ENCODE assay signal across 8 cellular contexts in the genomic region with DNA sequence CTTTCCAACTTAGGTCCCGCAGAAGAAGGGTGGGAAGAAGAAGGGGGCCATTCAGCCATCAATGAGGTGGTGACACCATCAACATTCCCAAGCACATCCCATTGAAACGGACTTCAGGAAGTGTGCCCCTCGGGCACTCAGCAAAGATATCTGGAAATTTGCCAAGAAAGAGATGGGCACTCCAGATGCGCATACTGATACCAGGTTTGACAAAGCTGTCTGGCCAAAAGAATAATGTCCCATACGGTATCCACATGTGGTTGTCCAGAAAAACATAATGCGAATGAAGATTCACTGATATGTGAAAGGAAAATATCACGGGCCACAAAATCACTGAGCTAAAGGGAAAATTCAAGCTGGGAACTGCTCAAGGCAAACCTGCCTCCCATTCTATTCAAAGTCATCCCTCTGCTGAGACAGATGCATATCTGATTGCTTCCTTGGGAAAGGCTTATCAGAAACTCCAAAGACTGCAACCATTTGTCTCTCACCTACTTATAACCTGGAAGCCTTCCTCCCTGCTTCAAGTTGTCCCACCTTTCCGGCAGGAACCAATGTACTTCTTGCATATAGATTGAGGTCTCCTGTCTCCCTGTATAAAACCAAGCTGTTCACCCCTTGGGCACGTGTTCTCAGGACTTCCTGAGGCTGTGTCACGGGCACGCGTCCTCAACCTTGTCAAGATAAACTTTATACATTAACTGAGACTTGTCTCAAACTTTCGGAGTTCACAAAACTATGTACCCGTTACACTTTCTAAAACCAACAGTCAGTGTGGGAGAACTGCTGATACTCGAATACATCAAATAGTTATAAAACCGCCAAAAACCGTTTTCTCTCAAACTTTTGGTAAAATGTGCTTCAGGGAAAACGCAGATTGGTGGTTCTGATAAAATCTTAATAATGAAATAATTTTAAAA. TPM values are rescaled to one million over a fixed set of nuclear protein-coding genes. Genes with fewer than 3 reads are reported as not detected.
DNase-seq lines count a peak whose midpoint lies in the region; ATAC-seq lines count a peak whose summit lies in the region.

No MANE protein-coding gene starts in this region.

- H3K27ac ChIP-seq in iPS-18a (ENCODE audit: low read length) (no peak overlapping the region), stomach smooth muscle (ENCODE audit: low read length) (peak overlapping the region; percentile 73)

- peak overlapping the region; percentile 82 for H3K4me3 ChIP-seq in iPS-18a (ENCODE audit: low read length)
- H3K4me3 ChIP-seq in stomach smooth muscle (ENCODE audit: low read length in 2 of 2) = peak overlapping the region; percentile 93 to 94

- H3K36me3 Mint-ChIP-seq in activated CD4-positive, alpha-beta T cell treated with anti-CD3 and anti-CD28 coated beads for 36 hours (ENCODE audit: low read depth) = peaks cover 34% of the 10 kb centered on the region
- peaks cover 53% of the 10 kb centered on the region for H3K36me3 Mint-ChIP-seq in activated CD4-positive, alpha-beta memory T cell treated with anti-CD3 and anti-CD28 coated beads, Interleukin-2, amount 10 ng/mL, durations not matched to agents 7 days and 5 days (ENCODE audit: low read depth)

- H3K27ac Mint-ChIP-seq in activated CD4-positive, alpha-beta T cell treated with anti-CD3 and anti-CD28 coated beads for 36 hours = peak overlapping the region; percentile 59
- H3K27ac Mint-ChIP-seq in activated CD4-positive, alpha-beta memory T cell treated with anti-CD3 and anti-CD28 coated beads, Interleukin-2, amount 10 ng/mL, durations not matched to agents 7 days and 5 days = no peak overlapping the region

- no peaks in the 10 kb centered on the region for H3K9me3 Mint-ChIP-seq in activated CD4-positive, alpha-beta T cell treated with anti-CD3 and anti-CD28 coated beads for 36 hours (ENCODE audit: low read depth)
- H3K9me3 Mint-ChIP-seq in activated CD4-positive, alpha-beta memory T cell treated with anti-CD3 and anti-CD28 coated beads, Interleukin-2, amount 10 ng/mL, durations not matched to agents 7 days and 5 days = no peaks in the 10 kb centered on the region

- H3K9ac ChIP-seq in iPS-18a (ENCODE audit: low read length) = peak overlapping the region; percentile 81
- peak overlapping the region; percentile 89 to 92 for H3K9ac ChIP-seq in stomach smooth muscle (ENCODE audit: low read length in 2 of 2)

- ATAC-seq in activated CD4-positive, alpha-beta T cell treated with anti-CD3 and anti-CD28 coated beads for 36 hours = no peak
- ATAC-seq in HG03045 (IDR thresholded peaks at IDR 0.05; ENCODE audit: unreplicated experiment) = no peak
- ATAC-seq in GM21423 (IDR thresholded peaks at IDR 0.05; ENCODE audit: unreplicated experiment) = no peak

- no peaks in the 10 kb centered on the region for H3K9me3 ChIP-seq in iPS-18a (ENCODE audit: control insufficient read depth, low read depth, low read length)
- H3K9me3 ChIP-seq in stomach smooth muscle (ENCODE audit: control insufficient read depth in 2 of 2, low read length in 2 of 2) = no peaks in the 10 kb centered on the region

- H3K4me1 ChIP-seq in iPS-18a (ENCODE audit: control insufficient read depth, low read depth, low read length) (peaks cover 60% of the 10 kb centered on the region), stomach smooth muscle (ENCODE audit: control insufficient read depth, insufficient read depth, low read length) (peaks cover 17% of the 10 kb centered on the region)

- intact Hi-C loops in activated CD4-positive, alpha-beta T cell treated with anti-CD3 and anti-CD28 coated beads for 36 hours (cut with DNase I, micrococcal nuclease) = loop anchor here (1.0 to 5.0 kb wide), 9 partner anchors 57 to 1933 kb away; a partner anchor contains a TSS

- H3K27me3 Mint-ChIP-seq in activated CD4-positive, alpha-beta T cell treated with anti-CD3 and anti-CD28 coated beads for 36 hours = peaks cover 6% of the 10 kb centered on the region
- peaks cover 2% of the 10 kb centered on the region for H3K27me3 Mint-ChIP-seq in activated CD4-positive, alpha-beta memory T cell treated with anti-CD3 and anti-CD28 coated beads, Interleukin-2, amount 10 ng/mL, durations not matched to agents 7 days and 5 days

- POLR2A ChIA-PET in activated CD4-positive, alpha-beta T cell treated with anti-CD3 and anti-CD28 coated beads for 36 hours (lab: Charles Lee) = interaction anchor here (0.5 to 0.6 kb wide), 2 partner anchors 13 to 1660 kb away, joined by 5 to 8 read pairs; no protein-coding TSS in a partner anchor
- POLR2A ChIA-PET in activated CD4-positive, alpha-beta memory T cell treated with anti-CD3 and anti-CD28 coated beads, Interleukin-2, amount 10 ng/mL, durations not matched to agents 7 days and 5 days (lab: Charles Lee) = interaction anchor here (0.9 to 2.9 kb wide), 4 partner anchors 10 to 1121 kb away, joined by 3 to 11 read pairs (median 9); a partner anchor contains a TSS

- H3K4me1 Mint-ChIP-seq in activated CD4-positive, alpha-beta T cell treated with anti-CD3 and anti-CD28 coated beads for 36 hours = peaks cover 63% of the 10 kb centered on the region
- H3K4me1 Mint-ChIP-seq in activated CD4-positive, alpha-beta memory T cell treated with anti-CD3 and anti-CD28 coated beads, Interleukin-2, amount 10 ng/mL, durations not matched to agents 7 days and 5 days = peaks cover 62% of the 10 kb centered on the region

- H3K4me3 Mint-ChIP-seq in activated CD4-positive, alpha-beta T cell treated with anti-CD3 and anti-CD28 coated beads for 36 hours = peak overlapping the region; percentile 88
- H3K4me3 Mint-ChIP-seq in activated CD4-positive, alpha-beta memory T cell treated with anti-CD3 and anti-CD28 coated beads, Interleukin-2, amount 10 ng/mL, durations not matched to agents 7 days and 5 days = peak overlapping the region; percentile 54

- DNase-seq in activated CD4-positive, alpha-beta T cell treated with anti-CD3 and anti-CD28 coated beads for 36 hours = peak; percentile 25
- no peak for DNase-seq in activated CD4-positive, alpha-beta T cell treated with anti-CD3 and anti-CD28 coated beads, Interleukin-2, amount 50 U/mL, for 1 hour
- no peak for DNase-seq in activated CD4-positive, alpha-beta memory T cell treated with anti-CD3 and anti-CD28 coated beads, Interleukin-2, amount 10 ng/mL, durations not matched to agents 7 days and 5 days
- DNase-seq in H4 (ENCODE audit: low spot score) = no peak

- H3K36me3 ChIP-seq in iPS-18a (ENCODE audit: control insufficient read depth, low read depth, low read length) (no peaks in the 10 kb centered on the region), stomach smooth muscle (ENCODE audit: control insufficient read depth in 2 of 2, insufficient read depth in 2 of 2, low read length in 2 of 2) (no peaks in the 10 kb centered on the region)

- peaks cover 5% of the 10 kb centered on the region for H3K27me3 ChIP-seq in iPS-18a (ENCODE audit: control insufficient read depth, insufficient read depth, low read length)
- H3K27me3 ChIP-seq in stomach smooth muscle (ENCODE audit: control insufficient read depth in 1 of 2, insufficient read depth in 2 of 2, low read length in 2 of 2) = no peaks in the 10 kb centered on the region

- CTCF ChIA-PET in activated CD4-positive, alpha-beta T cell treated with anti-CD3 and anti-CD28 coated beads for 36 hours (lab: Charles Lee) = no interaction called here
- CTCF ChIA-PET in activated CD4-positive, alpha-beta memory T cell treated with anti-CD3 and anti-CD28 coated beads, Interleukin-2, amount 10 ng/mL, durations not matched to agents 7 days and 5 days (lab: Charles Lee) = interaction anchor here (1.0 kb wide), 2 partner anchors 59 to 93 kb away, joined by 3 to 4 read pairs; no protein-coding TSS in a partner anchor

RNA-seq across cellular contexts. Expression of a gene that starts 1.3 kb away (rescaled TPM):
- 10 to 100 TPM; 56.8 to 85.5 TPM for total RNA-seq in activated CD4-positive, alpha-beta T cell treated with anti-CD3 and anti-CD28 coated beads for 36 hours
- 10 to 100 TPM; 30.7 to 38.5 TPM for total RNA-seq in activated CD4-positive, alpha-beta memory T cell treated with anti-CD3 and anti-CD28 coated beads, Interleukin-2, amount 10 ng/mL, durations not matched to agents 7 days and 5 days
- total RNA-seq in H4 (2014; rRNA removed; shearing (Covaris generic)) = 8.9 and 9.1 TPM in 2 replicates
